Comparison of ENCODE assay signal across 8 cellular contexts in the genomic region with DNA sequence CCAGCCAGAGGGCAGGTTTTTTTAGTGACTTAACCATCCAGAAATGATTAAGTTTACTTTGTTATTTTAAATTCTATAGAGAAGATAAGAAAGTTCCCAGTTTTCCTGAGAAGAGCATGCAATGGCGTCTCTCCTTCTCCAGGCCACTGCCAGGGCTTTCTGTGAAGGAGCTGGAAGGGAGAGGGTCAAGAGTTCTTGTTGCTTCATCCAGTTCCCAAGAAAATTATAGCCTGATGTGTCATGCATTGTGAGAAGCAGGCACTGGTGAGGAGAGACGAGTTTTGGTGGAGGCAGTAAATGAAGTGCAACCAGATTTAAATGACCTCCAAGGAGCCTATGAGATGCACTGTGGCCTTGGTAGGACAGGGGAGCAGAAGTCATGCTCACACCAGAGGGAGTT. TPM values are rescaled to one million over a fixed set of nuclear protein-coding genes. Genes with fewer than 3 reads are reported as not detected.
DNase-seq lines count a peak whose midpoint lies in the region; ATAC-seq and TF ChIP-seq lines count a peak whose summit lies in the region.

No MANE protein-coding gene starts in this region.

- H3K9me3 ChIP-seq in CD4-positive, alpha-beta memory T cell (ENCODE audit: control insufficient read depth in 1 of 2, low read length in 2 of 2): no peaks in the 10 kb centered on the region
- no peaks in the 10 kb centered on the region for H3K9me3 ChIP-seq in MG63
- H3K9me3 ChIP-seq in effector memory CD4-positive, alpha-beta T cell (ENCODE audit: control insufficient read depth, low read length): no peaks in the 10 kb centered on the region

- peak overlapping the region; percentile 57 to 96 (median 86) for H3K4me3 Mint-ChIP-seq in CD4-positive, alpha-beta memory T cell

- in situ Hi-C loops in GM13976 (cut with MboI; ENCODE audit: low sequenced_read_pairs, unreplicated experiment): loop anchor here (25.0 kb wide), 2 partner anchors 296 to 304 kb away; no protein-coding TSS in a partner anchor

- POLR2A ChIA-PET in CD4-positive, alpha-beta memory T cell (lab: Charles Lee; ENCODE audit: partially characterized antibody): interaction anchor here (0.7 to 8.4 kb wide), 4 partner anchors 11 to 18 kb away, joined by 3 to 233 read pairs (median 9); no protein-coding TSS in a partner anchor

- H3K4me3 ChIP-seq in CD4-positive, alpha-beta memory T cell (ENCODE audit: low read length in 2 of 2): no peak overlapping the region
- no peak overlapping the region for H3K4me3 ChIP-seq in MG63
- H3K4me3 ChIP-seq in effector memory CD4-positive, alpha-beta T cell (ENCODE audit: insufficient read depth, low read depth, low read length, poor library complexity, severe bottlenecking): no peak overlapping the region

- peaks cover 80 to 100% (median 91%) of the 10 kb centered on the region in 4 donors for H3K4me1 Mint-ChIP-seq in CD4-positive, alpha-beta memory T cell

- no peaks in the 10 kb centered on the region for H3K27me3 ChIP-seq in CD4-positive, alpha-beta memory T cell (ENCODE audit: insufficient read depth, low read length)
- H3K27me3 ChIP-seq in MG63: no peaks in the 10 kb centered on the region
- no peaks in the 10 kb centered on the region for H3K27me3 ChIP-seq in effector memory CD4-positive, alpha-beta T cell (replicated peaks; ENCODE audit: control insufficient read depth, insufficient read depth, low read length, poor library complexity, severe bottlenecking)

- no peak for TF ChIP-seq CTCF in GM13976 (IDR thresholded peaks at IDR 0.05; ENCODE audit: borderline replicate concordance, control extremely low read depth, extremely low read depth, insufficient read depth, missing control alignments)

- H3K27ac Mint-ChIP-seq in CD4-positive, alpha-beta memory T cell: peak overlapping the region; percentile 82 to 100 (median 96)

- ATAC-seq in HG03457 (IDR thresholded peaks at IDR 0.05; ENCODE audit: unreplicated experiment) (no peak), GM18858 (IDR thresholded peaks at IDR 0.05; ENCODE audit: unreplicated experiment) (no peak), HG02798 (IDR thresholded peaks at IDR 0.05; ENCODE audit: poor library complexity, unreplicated experiment) (no peak)

- intact Hi-C loops in CD4-positive, alpha-beta memory T cell (cut with micrococcal nuclease): no loop called here

- no peak for DNase-seq in CD4-positive, alpha-beta memory T cell
- DNase-seq in MG63 (peak; percentile 35), non-pigmented ciliary epithelial cell (ENCODE audit: low read depth) (peak; percentile 71), GM13976 (ENCODE audit: low spot score) (no peak)
- no peak for DNase-seq in effector memory CD4-positive, alpha-beta T cell

- CTCF ChIA-PET in CD4-positive, alpha-beta memory T cell (lab: Charles Lee; ENCODE audit: partially characterized antibody): interaction anchor here (1.2 to 13.9 kb wide), 6 partner anchors 4 to 149 kb away, joined by 3 to 206 read pairs (median 149); no protein-coding TSS in a partner anchor

- H3K36me3 ChIP-seq in CD4-positive, alpha-beta memory T cell (ENCODE audit: insufficient read depth, low read length): no peaks in the 10 kb centered on the region
- peaks cover 10% of the 10 kb centered on the region for H3K36me3 ChIP-seq in MG63
- H3K36me3 ChIP-seq in effector memory CD4-positive, alpha-beta T cell (ENCODE audit: control insufficient read depth, insufficient read depth, low read length): no peaks in the 10 kb centered on the region

- peak overlapping the region; percentile 62 for H3K27ac ChIP-seq in CD4-positive, alpha-beta memory T cell (ENCODE audit: low read depth, low read length)
- peak overlapping the region; percentile 47 for H3K27ac ChIP-seq in effector memory CD4-positive, alpha-beta T cell (ENCODE audit: insufficient read depth, low read length, poor library complexity, severe bottlenecking)

- H3K4me1 ChIP-seq in CD4-positive, alpha-beta memory T cell (ENCODE audit: insufficient read depth, low read length): peaks cover 100% of the 10 kb centered on the region
- H3K4me1 ChIP-seq in effector memory CD4-positive, alpha-beta T cell (ENCODE audit: control insufficient read depth, insufficient read depth, low read length, poor library complexity, severe bottlenecking): peaks cover 83% of the 10 kb centered on the region

- H3K9me3 Mint-ChIP-seq in CD4-positive, alpha-beta memory T cell: peaks cover 0 to 2% (median 0%) of the 10 kb centered on the region in 8 donors

- H3K36me3 Mint-ChIP-seq in CD4-positive, alpha-beta memory T cell: peaks cover 7% of the 10 kb centered on the region in 2 donors

- H3K27me3 Mint-ChIP-seq in CD4-positive, alpha-beta memory T cell: no peaks in the 10 kb centered on the region

RNA-seq across cellular contexts. Expression of gene ELK3, which starts 14.2 kb away (rescaled TPM):
- 10 to 100 TPM; 56.4 to 56.5 TPM for total RNA-seq in CD4-positive, alpha-beta memory T cell
- 10 to 100 TPM; 20.8 to 56.5 TPM for polyA plus RNA-seq in CD4-positive, alpha-beta memory T cell
- total RNA-seq in MG63 (2014; rRNA removed; shearing (Covaris generic); ENCODE audit: low replicate concordance): 4.8 and 5.7 TPM in 2 replicates

Comparison
In these comparisons a context has a peak if more than half of its experiments do, and no peak if none do; other contexts are left out.
1. DNase-seq: peak in MG63 (single experiment) and non-pigmented ciliary epithelial cell (single experiment); none in CD4-positive, alpha-beta memory T cell (0 of 5), effector memory CD4-positive, alpha-beta T cell (0 of 3) and GM13976 (single experiment).